In genomic region chr21:42101246-42101645, GRCh38 we compare ENCODE assay signal across 26 cellular contexts. TPM values are rescaled to one million over a fixed set of nuclear protein-coding genes. Genes with fewer than 3 reads are reported as not detected.
DNase-seq lines count a peak whose midpoint lies in the region; ATAC-seq and TF ChIP-seq lines count a peak whose summit lies in the region.
"Had no signal": no experiment of that assay in that cellular context is flagged by ENCODE, and none has a peak within 500 bp of the region (broad histone marks: within the 10 kb centered on the region; RNA-seq: fewer than 3 reads in every experiment).

No MANE protein-coding gene starts in this region.

- no peaks in the 10 kb centered on the region for H3K9me3 ChIP-seq in IMR-90 (ENCODE audit: control insufficient read depth, insufficient read depth, low read length)
- H3K9me3 ChIP-seq in Peyer's patch, result no peaks in the 10 kb centered on the region
- H3K9me3 ChIP-seq: BE2C had no signal

- H3K4ac ChIP-seq in IMR-90 (ENCODE audit: low read depth, low read length), result no peak overlapping the region

- H3K14ac ChIP-seq in IMR-90 (replicated peaks; ENCODE audit: low read depth, low read length), result no peak overlapping the region

- H3K56ac ChIP-seq in IMR-90 (ENCODE audit: extremely low read depth, insufficient read depth, low read length), result no peak overlapping the region

- peaks cover 16 to 17% of the 10 kb centered on the region in 2 donors for H3K4me1 Mint-ChIP-seq in stimulated activated naive B cell treated with anti-CD40 and anti-IgM and Interleukin-4, amounts not matched to agents 10 μg/mL and 1 μg/mL and 100 μg/mL, for 72 hours
- H3K4me1 Mint-ChIP-seq in T-cell, result peaks cover 0 to 10% (median 2%) of the 10 kb centered on the region in 3 donors

- DNase-seq in IMR-90 (no peak), Peyer's patch (peak in 2 of 3 donors; percentile 84 to 88), left colon (peak; percentile 89), T-cell (no peak)
- DNase-seq in stimulated activated naive B cell treated with anti-CD40 and anti-IgM and Interleukin-4, amounts not matched to agents 10 μg/mL and 1 μg/mL and 100 μg/mL, for 72 hours, result no peak
- DNase-seq: BE2C; CD4-positive, alpha-beta T cell; COR-L47; DMS 273 treated with DMSO at 0.1 percent for 48 hours; HCEC 1CT; KG1; NCI-H1105; NCI-H146; NCI-H2081; NCI-H2171; NCI-H524 treated with DMSO at 0.1 percent for 48 hours; NCI-H82; SHP77 treated with DMSO at 0.1 percent for 48 hours had no signal

- no peak overlapping the region for H2BK20ac ChIP-seq in IMR-90 (ENCODE audit: low read depth, low read length)

- H3K18ac ChIP-seq in IMR-90 (ENCODE audit: low read depth, low read length), result no peak overlapping the region

- TF ChIP-seq POLR2A in IMR-90 (IDR thresholded peaks at IDR 0.05; ENCODE audit: low read depth, low read length), result no peak
- TF ChIP-seq POLR2A in Peyer's patch (IDR thresholded peaks at IDR 0.05), result no peak

- no peak overlapping the region for H3K4me2 ChIP-seq in IMR-90 (ENCODE audit: low read depth, low read length)
- H3K4me2 ChIP-seq: GM23338 had no signal

- H3K27me3 ChIP-seq in IMR-90 (ENCODE audit: control insufficient read depth, insufficient read depth, low read length) (no peaks in the 10 kb centered on the region), Peyer's patch (no peaks in the 10 kb centered on the region)

- no peak overlapping the region for H2BK5ac ChIP-seq in IMR-90 (ENCODE audit: low read depth, low read length, poor library complexity, severe bottlenecking)

- H3K36me3 Mint-ChIP-seq in stimulated activated naive B cell treated with anti-CD40 and anti-IgM and Interleukin-4, amounts not matched to agents 10 μg/mL and 1 μg/mL and 100 μg/mL, for 72 hours, result no peaks in the 10 kb centered on the region
- H3K36me3 Mint-ChIP-seq in T-cell, result no peaks in the 10 kb centered on the region

- CTCF ChIA-PET in IMR-90 (lab: Yijun Ruan, JAX), result no interaction called here
- CTCF ChIA-PET in T-cell (lab: Charles Lee), result interaction anchor here in 1 of 2 donors (0.6 kb wide), 1 partner anchor 205 kb away, joined by 4 read pairs; no protein-coding TSS in a partner anchor

- H3K9me1 ChIP-seq in IMR-90 (ENCODE audit: insufficient read depth, low read length), result peaks cover 10% of the 10 kb centered on the region

- H3K23ac ChIP-seq in IMR-90 (ENCODE audit: low read depth, low read length), result no peak overlapping the region

- TF ChIP-seq RAD21 in IMR-90 (IDR thresholded peaks at IDR 0.05; ENCODE audit: low read length), result no peak

- H4K5ac ChIP-seq in IMR-90 (ENCODE audit: low read depth, low read length), result no peak overlapping the region

- dilution Hi-C loops in IMR-90 (cut with HindIII; ENCODE audit: low sequenced_read_pairs, unreplicated experiment), result no loop called here

- no peak overlapping the region for H3K9ac ChIP-seq in IMR-90 (ENCODE audit: low read depth, low read length)

- H3K79me1 ChIP-seq in IMR-90 (ENCODE audit: low read depth in 1 of 2, low read length in 2 of 2), result no peaks in the 10 kb centered on the region

- TF ChIP-seq CTCF in IMR-90 (conservative IDR thresholded peaks at IDR 0.05; ENCODE audit: low read depth, low read length) (no peak), Peyer's patch (IDR thresholded peaks at IDR 0.05) (no peak)

- H3K36me3 ChIP-seq in IMR-90 (ENCODE audit: control insufficient read depth, insufficient read depth, low read length) (no peaks in the 10 kb centered on the region), Peyer's patch (no peaks in the 10 kb centered on the region)
- H3K36me3 ChIP-seq: BE2C had no signal

- H4K20me1 ChIP-seq in IMR-90 (ENCODE audit: insufficient read depth, low read length), result no peaks in the 10 kb centered on the region

- BruUV-seq in IMR-90 (replicated peaks; lab: Mats Ljungman, UMichigan), result no TSS peak

- in situ Hi-C loops in IMR-90 (cut with MboI; ENCODE audit: low sequenced_read_pairs), result no loop called here

- peaks cover 6 to 10% of the 10 kb centered on the region in 2 donors for H3K27me3 Mint-ChIP-seq in stimulated activated naive B cell treated with anti-CD40 and anti-IgM and Interleukin-4, amounts not matched to agents 10 μg/mL and 1 μg/mL and 100 μg/mL, for 72 hours
- H3K27me3 Mint-ChIP-seq in T-cell, result peaks cover 0 to 10% of the 10 kb centered on the region in 2 donors
- H3K27me3 Mint-ChIP-seq: CD4-positive, alpha-beta T cell had no signal

- WGBS in IMR-90 (ENCODE audit: extremely low coverage in 2 of 2, insufficient read length in 1 of 2), 2 experiments, result no CpG with 5 or more reads among the region's 14 CpGs

- H3K4me3 Mint-ChIP-seq in stimulated activated naive B cell treated with anti-CD40 and anti-IgM and Interleukin-4, amounts not matched to agents 10 μg/mL and 1 μg/mL and 100 μg/mL, for 72 hours, result no peak overlapping the region
- no peak overlapping the region for H3K4me3 Mint-ChIP-seq in T-cell
- H3K4me3 Mint-ChIP-seq: CD4-positive, alpha-beta T cell; GM23338 had no signal

- H2AK9ac ChIP-seq in IMR-90 (replicated peaks; ENCODE audit: low read depth, low read length, poor library complexity), result no peak overlapping the region

- no peak overlapping the region for H2BK15ac ChIP-seq in IMR-90 (ENCODE audit: low read depth, low read length)

- H3K9me3 Mint-ChIP-seq in stimulated activated naive B cell treated with anti-CD40 and anti-IgM and Interleukin-4, amounts not matched to agents 10 μg/mL and 1 μg/mL and 100 μg/mL, for 72 hours, result no peaks in the 10 kb centered on the region
- no peaks in the 10 kb centered on the region for H3K9me3 Mint-ChIP-seq in T-cell
- H3K9me3 Mint-ChIP-seq: CD4-positive, alpha-beta T cell; GM23338 had no signal

- H2AK5ac ChIP-seq in IMR-90 (ENCODE audit: low read depth, low read length), result no peak overlapping the region

- H4K91ac ChIP-seq in IMR-90 (ENCODE audit: insufficient read depth, low read depth, low read length), result 0 out of 2 replicates have a peak overlapping the region, but pooled peaks have one; percentile 17

- H4K8ac ChIP-seq in IMR-90 (ENCODE audit: low read depth in 2 of 2, low read length in 2 of 2), result no peak overlapping the region

- H3K4me1 ChIP-seq in IMR-90 (ENCODE audit: control insufficient read depth, insufficient read depth, low read length) (peaks cover 9% of the 10 kb centered on the region), Peyer's patch (peaks cover 0 to 49% (median 7%) of the 10 kb centered on the region in 4 donors)
- H3K4me1 ChIP-seq: BE2C had no signal

- POLR2A ChIA-PET in IMR-90 (lab: Charles Lee; ENCODE audit: unreplicated experiment), result no interaction called here
- POLR2A ChIA-PET in T-cell (lab: Charles Lee), result no interaction called here

- H3K27ac ChIP-seq in IMR-90 (ENCODE audit: insufficient read depth, low read length), result no peak overlapping the region
- H3K27ac ChIP-seq in Peyer's patch, result peak overlapping the region in 3 of 4 donors; percentile 22 to 72 (median 41)
- H3K27ac ChIP-seq: SK-N-MC had no signal

- ATAC-seq in IMR-90 (ENCODE audit: low read depth) (no peak), left colon (peak; percentile 75), HG03135 (IDR thresholded peaks at IDR 0.05; ENCODE audit: unreplicated experiment) (no peak), GM19452 (IDR thresholded peaks at IDR 0.05; ENCODE audit: unreplicated experiment) (no peak), T-cell (replicated peaks in 1 of 4) (no peak)
- peak in 1 of 2 donors; percentile 49 for ATAC-seq in stimulated activated naive B cell treated with anti-CD40 and anti-IgM and Interleukin-4, amounts not matched to agents 10 μg/mL and 1 μg/mL and 100 μg/mL, for 72 hours (replicated peaks)
- ATAC-seq: GM23338 had no signal

- H3K27ac Mint-ChIP-seq in stimulated activated naive B cell treated with anti-CD40 and anti-IgM and Interleukin-4, amounts not matched to agents 10 μg/mL and 1 μg/mL and 100 μg/mL, for 72 hours, result peak overlapping the region; percentile 57
- H3K27ac Mint-ChIP-seq in T-cell, result no peak overlapping the region
- H3K27ac Mint-ChIP-seq: CD4-positive, alpha-beta T cell; GM23338 had no signal

- intact Hi-C loops in IMR-90 (cut with micrococcal nuclease) (no loop called here), left colon (cut with DNase I, micrococcal nuclease) (no loop called here)

- no peak overlapping the region for H2BK120ac ChIP-seq in IMR-90 (ENCODE audit: low read depth, low read length)

- H3K4me3 ChIP-seq in IMR-90 (ENCODE audit: insufficient read depth, low read depth, low read length), result no peak overlapping the region
- H3K4me3 ChIP-seq in Peyer's patch, result no peak overlapping the region
- H3K4me3 ChIP-seq: GM23338, SK-N-MC had no signal

- no peak overlapping the region for H2AFZ ChIP-seq in IMR-90 (replicated peaks; ENCODE audit: low read length, poor library complexity)
- H2AFZ ChIP-seq: GM23338 had no signal

TF ChIP-seq in IMR-90, 13 proteins besides CTCF, POLR2A, EP300 and RAD21 (continues in another document):
- TF ChIP-seq BHLHE40 (IDR thresholded peaks at IDR 0.05; ENCODE audit: low read depth, low read length) (no peak), SMC3 (IDR thresholded peaks at IDR 0.05; ENCODE audit: low read depth, low read length) (no peak), FOS (IDR thresholded peaks at IDR 0.05; ENCODE audit: low read depth, low read length) (no peak), MAFK (IDR thresholded peaks at IDR 0.05; ENCODE audit: low read depth, low read length) (no peak), NFE2L2 (IDR thresholded peaks at IDR 0.05; ENCODE audit: low read depth, low read length) (no peak), MAZ (IDR thresholded peaks at IDR 0.05; ENCODE audit: borderline replicate concordance, low read depth, low read length) (no peak), RCOR1 (IDR thresholded peaks at IDR 0.05; ENCODE audit: insufficient replicate concordance, low read length) (no peak)
- TF ChIP-seq, protein P1, sequence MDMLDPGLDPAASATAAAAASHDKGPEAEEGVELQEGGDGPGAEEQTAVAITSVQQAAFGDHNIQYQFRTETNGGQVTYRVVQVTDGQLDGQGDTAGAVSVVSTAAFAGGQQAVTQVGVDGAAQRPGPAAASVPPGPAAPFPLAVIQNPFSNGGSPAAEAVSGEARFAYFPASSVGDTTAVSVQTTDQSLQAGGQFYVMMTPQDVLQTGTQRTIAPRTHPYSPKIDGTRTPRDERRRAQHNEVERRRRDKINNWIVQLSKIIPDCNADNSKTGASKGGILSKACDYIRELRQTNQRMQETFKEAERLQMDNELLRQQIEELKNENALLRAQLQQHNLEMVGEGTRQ (IDR thresholded peaks at IDR 0.05; ENCODE audit: low read depth, low read length), result no peak

RNA-seq across cellular contexts. Expression of gene UMODL1, which starts 30.1 kb away (rescaled TPM):
- not detected in 2 replicates for total RNA-seq in IMR-90 (2012; rRNA removed)
- polyA plus RNA-seq in IMR-90 (2012; rRNA removed), result 0.02 TPM in 1 of 2 replicates, not detected in the other
- 0.03 TPM in 1 of 2 replicates, not detected in the other for polyA plus RNA-seq in IMR-90 (2012; cell fraction: cytosol; rRNA removed)
- 0.04 and 0.07 TPM in 2 replicates for polyA plus RNA-seq in IMR-90 (2012; cell fraction: nucleus; rRNA removed; ENCODE audit: low replicate concordance)
- total RNA-seq in Peyer's patch, result under 1 TPM in 3 of 4 donors, not detected in 1; 0.53 to 0.95 (median 0.83) TPM
- total RNA-seq in left colon, result under 1 TPM; 0.28 to 0.43 TPM
- total RNA-seq in T-cell, result under 1 TPM; 0.16 to 0.99 (median 0.82) TPM
- total RNA-seq: A673, G401, GM23338, HT1080, RPMI7951 had no signal
- polyA plus RNA-seq: GM23338 had no signal

Comparison
In these comparisons a context has a peak if more than half of its experiments do, and no peak if none do; other contexts are left out.
1. DNase-seq: peak in Peyer's patch (2 of 3) and left colon (2 of 2); none in IMR-90 (single experiment), stimulated activated naive B cell treated with anti-CD40 and anti-IgM and Interleukin-4, amounts not matched to agents 10 μg/mL and 1 μg/mL and 100 μg/mL, for 72 hours (single experiment) and T-cell (0 of 34).